In the genomic region with DNA sequence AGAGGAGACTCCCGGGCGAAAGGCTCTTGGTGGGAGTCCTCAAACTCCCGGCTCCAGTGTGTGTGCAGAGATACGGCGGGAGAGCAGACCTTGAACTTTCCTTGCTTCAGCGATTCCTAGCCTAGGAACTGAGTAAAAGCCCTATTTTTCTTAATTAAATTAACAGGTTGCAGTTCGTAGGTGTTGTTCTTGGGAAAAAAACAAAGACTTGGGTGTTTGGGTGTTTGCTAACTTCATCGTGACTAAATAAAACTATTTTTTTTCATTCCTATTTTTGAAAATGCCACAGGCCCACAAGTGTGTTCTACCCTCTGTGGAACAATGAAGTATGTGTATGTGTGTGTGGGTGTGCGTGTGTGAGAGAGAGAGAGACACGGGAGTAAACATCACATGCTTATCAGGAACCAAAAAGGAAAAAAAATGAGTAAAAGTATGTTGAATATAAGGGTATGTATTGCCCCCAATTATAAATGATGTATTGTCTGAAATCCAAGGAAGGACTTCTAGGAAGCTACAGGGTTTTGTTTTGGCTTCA, we compare ENCODE assay signal across 8 cellular contexts. TPM values are rescaled to one million over a fixed set of nuclear protein-coding genes. Genes with fewer than 3 reads are reported as not detected.
DNase-seq lines count a peak whose midpoint lies in the region; ATAC-seq and TF ChIP-seq lines count a peak whose summit lies in the region.

No MANE protein-coding gene starts in this region.

- H3K4me1 Mint-ChIP-seq in activated naive CD8-positive, alpha-beta T cell treated with anti-CD3 and anti-CD28 coated beads, Interleukin-2, amount 50 U/mL, for 24 hours: peaks cover 43% of the 10 kb centered on the region

- peak overlapping the region; percentile 79 for H3K9ac ChIP-seq in HUES6 (ENCODE audit: low read length)

- TF ChIP-seq CTCF in hepatocyte (IDR thresholded peaks at IDR 0.05; ENCODE audit: poor library complexity): no peak

- 2% methylated on average over 10 of the region's 10 CpGs for WGBS in hepatocyte (ENCODE audit: low lambda C conversion rate, missing lambda C conversion rate)

- ATAC-seq in GM19463 (IDR thresholded peaks at IDR 0.05; ENCODE audit: unreplicated experiment) (peak; percentile 9), HG03139 (IDR thresholded peaks at IDR 0.05; ENCODE audit: unreplicated experiment) (no peak)
- ATAC-seq in activated naive CD8-positive, alpha-beta T cell treated with anti-CD3 and anti-CD28 coated beads, Interleukin-2, amount 50 U/mL, for 24 hours: no peak

- H3K27ac ChIP-seq in HUES6 (ENCODE audit: low read depth, low read length): no peak overlapping the region
- H3K27ac ChIP-seq in hepatocyte: peak overlapping the region; percentile 100

- H3K4me3 ChIP-seq in HUES6 (ENCODE audit: low read depth, low read length) (peak overlapping the region; percentile 85), hepatocyte (peak overlapping the region; percentile 92), skeletal muscle cell (ENCODE audit: low read depth, low read length) (peak overlapping the region; percentile 66)

- H3K36me3 Mint-ChIP-seq in activated naive CD8-positive, alpha-beta T cell treated with anti-CD3 and anti-CD28 coated beads, Interleukin-2, amount 50 U/mL, for 24 hours (ENCODE audit: low read depth): no peaks in the 10 kb centered on the region

- DNase-seq in COLO668 (lab: John Stamatoyannopoulos, UW; ENCODE audit: unreplicated experiment) (peak; percentile 2), hepatocyte (ENCODE audit: low spot score) (peak; percentile 40), skeletal muscle cell (ENCODE audit: low read depth) (no peak), AG20443 (ENCODE audit: low spot score) (no peak)
- no peak for DNase-seq in activated naive CD8-positive, alpha-beta T cell treated with anti-CD3 and anti-CD28 coated beads, Interleukin-2, amount 50 U/mL, for 24 hours

- no peaks in the 10 kb centered on the region for H3K9me2 ChIP-seq in hepatocyte (replicated peaks; ENCODE audit: insufficient read depth)

- no peaks in the 10 kb centered on the region for H3K9me3 ChIP-seq in HUES6 (ENCODE audit: control insufficient read depth, insufficient read depth, low read depth, low read length)
- no peaks in the 10 kb centered on the region for H3K9me3 ChIP-seq in hepatocyte (ENCODE audit: low read depth)

- peak overlapping the region; percentile 89 for H3K4me2 ChIP-seq in hepatocyte

- H3K36me3 ChIP-seq in HUES6 (ENCODE audit: control insufficient read depth, insufficient read depth, low read length) (no peaks in the 10 kb centered on the region), hepatocyte (replicated peaks; ENCODE audit: insufficient read depth, low read depth) (no peaks in the 10 kb centered on the region)

- H3K27me3 Mint-ChIP-seq in activated naive CD8-positive, alpha-beta T cell treated with anti-CD3 and anti-CD28 coated beads, Interleukin-2, amount 50 U/mL, for 24 hours: peaks cover 4% of the 10 kb centered on the region

- H3K4me3 Mint-ChIP-seq in activated naive CD8-positive, alpha-beta T cell treated with anti-CD3 and anti-CD28 coated beads, Interleukin-2, amount 50 U/mL, for 24 hours: peak overlapping the region; percentile 82

- peaks cover 36% of the 10 kb centered on the region for H3K27me3 ChIP-seq in HUES6 (ENCODE audit: control insufficient read depth, insufficient read depth, low read length)
- no peaks in the 10 kb centered on the region for H3K27me3 ChIP-seq in hepatocyte

- peak overlapping the region; percentile 76 for H2AFZ ChIP-seq in hepatocyte

- H3K27ac Mint-ChIP-seq in activated naive CD8-positive, alpha-beta T cell treated with anti-CD3 and anti-CD28 coated beads, Interleukin-2, amount 50 U/mL, for 24 hours: peak overlapping the region; percentile 76

- H3K4me1 ChIP-seq in HUES6 (ENCODE audit: control insufficient read depth, insufficient read depth, low read length) (0 out of 2 replicates have a peak, but pooled peaks cover 4% of the 10 kb centered on the region), hepatocyte (ENCODE audit: insufficient read depth) (peaks cover 14% of the 10 kb centered on the region)

- H4K20me1 ChIP-seq in hepatocyte (ENCODE audit: insufficient read depth, poor library complexity, severe bottlenecking): no peaks in the 10 kb centered on the region

- no peaks in the 10 kb centered on the region for H3K9me3 Mint-ChIP-seq in activated naive CD8-positive, alpha-beta T cell treated with anti-CD3 and anti-CD28 coated beads, Interleukin-2, amount 50 U/mL, for 24 hours

- peaks cover 52% of the 10 kb centered on the region for H3K79me2 ChIP-seq in hepatocyte

RNA-seq across cellular contexts. Expression of gene TMEM117, which starts 0.6 kb away (rescaled TPM):
- 45.4 and 47.1 TPM in 2 replicates for total RNA-seq in hepatocyte
- 12.4 and 15.6 TPM in 2 replicates for polyA plus RNA-seq in hepatocyte

RNA-seq across cellular contexts. Expression of gene TWF1, which starts 30.4 kb away (rescaled TPM):
- 144 and 162 TPM in 2 replicates for total RNA-seq in hepatocyte
- polyA plus RNA-seq in hepatocyte: 55.3 and 66.0 TPM in 2 replicates

Comparison
In these comparisons a context has a peak if more than half of its experiments do, and no peak if none do; other contexts are left out.
1. DNase-seq: peak in COLO668 (single experiment) and hepatocyte (single experiment); none in activated naive CD8-positive, alpha-beta T cell treated with anti-CD3 and anti-CD28 coated beads, Interleukin-2, amount 50 U/mL, for 24 hours (single experiment), skeletal muscle cell (single experiment) and AG20443 (single experiment).
2. Peak in every context shown above with its lines, with median percentiles within 50 percentile points of each other: H3K4me3 ChIP-seq.